11 cellular contexts compared by ENCODE assay signal in genomic region chr16:78196527-78196926, GRCh38.
"Had no signal": no experiment of that assay in that cellular context is flagged by ENCODE, and none has a peak within 500 bp of the region (broad histone marks: within the 10 kb centered on the region; RNA-seq: fewer than 3 reads in every experiment).

No MANE protein-coding gene starts in this region.

- H3K4me1 ChIP-seq: gastroesophageal sphincter, tibial artery had no signal

- H3K36me3 ChIP-seq: gastroesophageal sphincter, heart right ventricle, tibial artery had no signal

- H3K27me3 ChIP-seq: dorsolateral prefrontal cortex, gastroesophageal sphincter, heart right ventricle, tibial artery had no signal

- H3K9me3 ChIP-seq: gastroesophageal sphincter, tibial artery had no signal

- DNase-seq: activated CD4-positive, CD25-positive, alpha-beta regulatory T cell treated with anti-CD3 and anti-CD28 coated beads, Interleukin-2, amount 50 U/mL, for 72 hours; activated naive CD4-positive, alpha-beta T cell treated with anti-CD3 and anti-CD28 coated beads, Interleukin-2, amount 50 U/mL, for 16 hours; dorsolateral prefrontal cortex; endodermal cell; erythroblast; heart right ventricle; mesendoderm; nucleus accumbens; stimulated activated CD4-positive, alpha-beta T cell treated with anti-CD3 and anti-CD28 coated beads, Interleukin-2, amount 100 ng/mL, for 48 hours; tibial artery had no signal

- H3K27ac ChIP-seq: dorsolateral prefrontal cortex, gastroesophageal sphincter, heart right ventricle, tibial artery had no signal

- H3K4me3 ChIP-seq: dorsolateral prefrontal cortex, gastroesophageal sphincter, heart right ventricle, tibial artery had no signal
